8 cellular contexts compared by ENCODE assay signal in the genomic region with DNA sequence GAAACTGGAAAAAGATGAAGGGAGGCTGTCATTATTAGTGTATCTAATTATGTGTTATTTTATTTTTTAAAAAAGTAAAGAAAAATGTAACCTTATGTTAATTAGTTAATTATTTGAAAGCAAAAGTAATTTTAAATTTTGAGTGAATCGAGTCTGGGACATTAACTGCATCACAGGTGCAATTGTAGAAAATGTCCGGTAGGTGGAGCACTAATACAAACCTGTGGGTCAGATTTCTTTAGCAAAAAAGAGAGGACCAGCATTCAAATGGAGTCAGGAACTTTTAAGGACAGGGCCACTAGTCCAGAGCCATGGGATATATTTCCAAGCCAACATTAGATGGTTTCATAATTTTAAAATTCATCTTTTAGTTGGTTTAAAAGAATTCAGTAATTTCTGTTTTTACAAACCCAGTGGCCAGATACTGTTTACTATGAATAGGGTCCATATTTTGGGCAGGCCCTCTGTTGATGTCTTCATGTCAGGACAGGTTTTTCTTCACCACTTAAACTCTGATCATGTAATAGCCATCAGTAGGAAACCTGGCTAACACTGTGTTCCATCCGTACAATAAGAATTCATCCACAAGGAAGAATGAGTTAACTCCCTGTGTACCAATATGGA. TPM values are rescaled to one million over a fixed set of nuclear protein-coding genes. Genes with fewer than 3 reads are reported as not detected.
DNase-seq lines count a peak whose midpoint lies in the region; TF ChIP-seq lines count a peak whose summit lies in the region.

No MANE protein-coding gene starts in this region.

- CTCF ChIA-PET in AG04450 (lab: Charles Lee) = interaction anchor here (0.8 to 1.4 kb wide), 8 partner anchors 12 to 271 kb away, joined by 3 to 7 read pairs (median 3); no protein-coding TSS in a partner anchor

- H3K4me1 Mint-ChIP-seq in HFFc6 (ENCODE audit: low read depth) = no peaks in the 10 kb centered on the region

- H4K20me1 ChIP-seq in hepatocyte (ENCODE audit: insufficient read depth, poor library complexity, severe bottlenecking) = no peaks in the 10 kb centered on the region

- peaks cover 5% of the 10 kb centered on the region for H3K27me3 Mint-ChIP-seq in HFFc6 (ENCODE audit: insufficient read depth)

- no peaks in the 10 kb centered on the region; the same call in 1 of the 2 replicates for H3K9me3 ChIP-seq in AG04450 (ENCODE audit: control insufficient read depth, insufficient read depth, low read length)
- no peaks in the 10 kb centered on the region for H3K9me3 ChIP-seq in hepatocyte (ENCODE audit: low read depth)

- H3K4me3 ChIP-seq in AG04450 (ENCODE audit: low read depth, low read length) = no peak overlapping the region
- H3K4me3 ChIP-seq in hepatocyte = no peak overlapping the region

- no peaks in the 10 kb centered on the region for H3K9me2 ChIP-seq in hepatocyte (replicated peaks; ENCODE audit: insufficient read depth)

- DNase-seq in AG04450 (ENCODE audit: low read depth, low spot score) (no peak), EL (peak; percentile 49), HFFc6 (peak; percentile 45), NCI-H526 treated with DMSO at 0.1 percent for 48 hours (lab: John Stamatoyannopoulos, UW) (peak; percentile 4), amniotic stem cell (lab: John Stamatoyannopoulos, UW) (peak; percentile 42), hepatocyte (ENCODE audit: low spot score) (peak; percentile 63), smooth muscle cell of the brain vasculature (ENCODE audit: low read depth, low spot score) (peak; percentile 17), GF-D8 (lab: John Stamatoyannopoulos, UW) (no peak)

- H3K27ac ChIP-seq in AG04450 (ENCODE audit: low read depth, low read length) = no peak overlapping the region
- no peak overlapping the region for H3K27ac ChIP-seq in hepatocyte

- no peaks in the 10 kb centered on the region for H3K36me3 Mint-ChIP-seq in HFFc6 (ENCODE audit: low read depth)

- H3K79me2 ChIP-seq in hepatocyte = no peaks in the 10 kb centered on the region

- H3K36me3 ChIP-seq in hepatocyte (replicated peaks; ENCODE audit: insufficient read depth, low read depth) = no peaks in the 10 kb centered on the region

- no peaks in the 10 kb centered on the region for H3K4me1 ChIP-seq in hepatocyte (ENCODE audit: insufficient read depth)

- peak; percentile 78 for TF ChIP-seq CTCF in AG04450 (IDR thresholded peaks at IDR 0.05; ENCODE audit: low read depth, low read length)
- peak; percentile 97 for TF ChIP-seq CTCF in HFFc6 (IDR thresholded peaks at IDR 0.05)
- peak; percentile 86 for TF ChIP-seq CTCF in hepatocyte (IDR thresholded peaks at IDR 0.05; ENCODE audit: poor library complexity)

- WGBS in hepatocyte (ENCODE audit: low lambda C conversion rate, missing lambda C conversion rate) = 29% methylated on average over 3 of the region's 3 CpGs

- no peak overlapping the region for H3K4me3 Mint-ChIP-seq in HFFc6

- no peak overlapping the region for H3K4me2 ChIP-seq in hepatocyte

- POLR2A ChIA-PET in AG04450 (lab: Yijun Ruan, JAX) = no interaction called here

- H3K27me3 ChIP-seq in AG04450 (ENCODE audit: control insufficient read depth, insufficient read depth, low read length) (no peaks in the 10 kb centered on the region), hepatocyte (no peaks in the 10 kb centered on the region)

- H2AFZ ChIP-seq in hepatocyte = no peak overlapping the region

- H3K27ac Mint-ChIP-seq in HFFc6 = no peak overlapping the region

- 0 out of 2 replicates have a peak, but pooled peaks cover 4% of the 10 kb centered on the region for H3K9me3 Mint-ChIP-seq in HFFc6

RNA-seq across cellular contexts. Expression of a gene that starts 27.2 kb away (rescaled TPM):
- 23.7 and 27.6 TPM in 2 replicates for polyA plus RNA-seq in AG04450 (2011; rRNA removed)
- polyA minus RNA-seq in AG04450 (2011; rRNA and poly(A)+ RNA removed) = 5.7 and 6.9 TPM in 2 replicates
- 1 to 10 TPM; 2.4 to 4.2 (median 2.8) TPM for total RNA-seq in HFFc6 (2021; fragmentation: NEBNext Ultra II Directional; extraction: Animal tissue kit (Norgen Biotek cat#: 25700))
- total RNA-seq in hepatocyte = 3.5 and 4.1 TPM in 2 replicates
- 2.4 and 3.7 TPM in 2 replicates for polyA plus RNA-seq in hepatocyte

RNA-seq across cellular contexts. Expression of a gene that starts 48.1 kb away (rescaled TPM):
- 0.02 TPM in 1 of 2 replicates, not detected in the other for polyA plus RNA-seq in AG04450 (2011; rRNA removed)
- polyA minus RNA-seq in AG04450 (2011; rRNA and poly(A)+ RNA removed) = 0.09 TPM in 1 of 2 replicates, not detected in the other
- total RNA-seq in HFFc6 (2021; fragmentation: NEBNext Ultra II Directional; extraction: Animal tissue kit (Norgen Biotek cat#: 25700)) = under 1 TPM in 3 of 6 experiments, not detected in 3; 0.07 to 0.15 (median 0.07) TPM
- total RNA-seq in hepatocyte = 0.13 and 0.84 TPM in 2 replicates
- 1.1 TPM in 1 of 2 replicates, not detected in the other for polyA plus RNA-seq in hepatocyte

RNA-seq across cellular contexts. Expression of a gene that starts 48.4 kb away (rescaled TPM):
- polyA plus RNA-seq in AG04450 (2011; rRNA removed) = 31.6 and 47.3 TPM in 2 replicates
- 10.2 and 11.5 TPM in 2 replicates for polyA minus RNA-seq in AG04450 (2011; rRNA and poly(A)+ RNA removed)
- total RNA-seq in HFFc6 (2021; fragmentation: NEBNext Ultra II Directional; extraction: Animal tissue kit (Norgen Biotek cat#: 25700)) = 10 to 100 TPM; 26.0 to 36.2 (median 34.3) TPM
- 52.2 and 54.0 TPM in 2 replicates for total RNA-seq in hepatocyte
- 51.8 and 64.2 TPM in 2 replicates for polyA plus RNA-seq in hepatocyte

Comparison
In these comparisons a context has a peak if more than half of its experiments do, and no peak if none do; other contexts are left out.
1. DNase-seq: peak in EL (single experiment), HFFc6 (single experiment), NCI-H526 treated with DMSO at 0.1 percent for 48 hours (single experiment), amniotic stem cell (single experiment), hepatocyte (single experiment) and smooth muscle cell of the brain vasculature (single experiment); none in AG04450 (single experiment) and GF-D8 (single experiment).
2. Peak in every context shown above with its lines, with median percentiles within 50 percentile points of each other: CTCF ChIP-seq.